Comparison of ENCODE assay signal across 11 cellular contexts in genomic region chr7:106772655-106773108, GRCh38.
DNase-seq lines count a peak whose midpoint lies in the region; ATAC-seq and TF ChIP-seq lines count a peak whose summit lies in the region.
"Had no signal": no experiment of that assay in that cellular context is flagged by ENCODE, and none has a peak within 500 bp of the region (broad histone marks: within the 10 kb centered on the region; RNA-seq: fewer than 3 reads in every experiment).

No MANE protein-coding gene starts in this region.

- no peaks in the 10 kb centered on the region for H3F3A ChIP-seq in smooth muscle cell (ENCODE audit: low read depth)

- H3K27ac Mint-ChIP-seq in activated CD4-positive, alpha-beta memory T cell treated with anti-CD3 and anti-CD28 coated beads for 36 hours = peak overlapping the region; percentile 94
- H3K27ac Mint-ChIP-seq in activated CD4-positive, alpha-beta memory T cell treated with anti-CD3 and anti-CD28 coated beads, Interleukin-2, amount 10 ng/mL, durations not matched to agents 7 days and 5 days = no peak overlapping the region
- H3K27ac Mint-ChIP-seq in activated T-helper 1 cell treated with anti-CD3 and anti-CD28 coated beads, Interleukin-12 subunit alpha, Interleukin-12 subunit beta, Interleukin-2, Interleukin-4 antibody, amounts not matched to agents 30 ng/mL and 10 ng/mL and 1 ng/mL, durations not matched to agents 14 hours and 24 hours and 36 hours = peak overlapping the region; percentile 98

- WGBS in smooth muscle cell (ENCODE audit: low lambda C conversion rate) = 59% methylated on average over 3 of the region's 3 CpGs

- peaks cover 11% of the 10 kb centered on the region for H3K9me3 Mint-ChIP-seq in activated CD4-positive, alpha-beta memory T cell treated with anti-CD3 and anti-CD28 coated beads for 36 hours
- H3K9me3 Mint-ChIP-seq in activated CD4-positive, alpha-beta memory T cell treated with anti-CD3 and anti-CD28 coated beads, Interleukin-2, amount 10 ng/mL, durations not matched to agents 7 days and 5 days = peaks cover 9% of the 10 kb centered on the region
- peaks cover 28% of the 10 kb centered on the region for H3K9me3 Mint-ChIP-seq in activated T-helper 1 cell treated with anti-CD3 and anti-CD28 coated beads, Interleukin-12 subunit alpha, Interleukin-12 subunit beta, Interleukin-2, Interleukin-4 antibody, amounts not matched to agents 30 ng/mL and 10 ng/mL and 1 ng/mL, durations not matched to agents 14 hours and 24 hours and 36 hours

- no peak for ATAC-seq in GM18870 (IDR thresholded peaks at IDR 0.05; ENCODE audit: unreplicated experiment)

- H3K4me3 Mint-ChIP-seq in activated CD4-positive, alpha-beta memory T cell treated with anti-CD3 and anti-CD28 coated beads for 36 hours = peak overlapping the region; percentile 21
- no peak overlapping the region for H3K4me3 Mint-ChIP-seq in activated CD4-positive, alpha-beta memory T cell treated with anti-CD3 and anti-CD28 coated beads, Interleukin-2, amount 10 ng/mL, durations not matched to agents 7 days and 5 days
- peak overlapping the region; percentile 47 for H3K4me3 Mint-ChIP-seq in activated T-helper 1 cell treated with anti-CD3 and anti-CD28 coated beads, Interleukin-12 subunit alpha, Interleukin-12 subunit beta, Interleukin-2, Interleukin-4 antibody, amounts not matched to agents 30 ng/mL and 10 ng/mL and 1 ng/mL, durations not matched to agents 14 hours and 24 hours and 36 hours

- no peaks in the 10 kb centered on the region for H3K27me3 Mint-ChIP-seq in activated CD4-positive, alpha-beta memory T cell treated with anti-CD3 and anti-CD28 coated beads for 36 hours
- no peaks in the 10 kb centered on the region for H3K27me3 Mint-ChIP-seq in activated CD4-positive, alpha-beta memory T cell treated with anti-CD3 and anti-CD28 coated beads, Interleukin-2, amount 10 ng/mL, durations not matched to agents 7 days and 5 days
- H3K27me3 Mint-ChIP-seq in activated T-helper 1 cell treated with anti-CD3 and anti-CD28 coated beads, Interleukin-12 subunit alpha, Interleukin-12 subunit beta, Interleukin-2, Interleukin-4 antibody, amounts not matched to agents 30 ng/mL and 10 ng/mL and 1 ng/mL, durations not matched to agents 14 hours and 24 hours and 36 hours (ENCODE audit: insufficient read depth) = no peaks in the 10 kb centered on the region

- H3K4me2 ChIP-seq in smooth muscle cell = peak overlapping the region; percentile 75

- H3K27ac ChIP-seq in smooth muscle cell (ENCODE audit: low read depth) = peak overlapping the region; percentile 76
- H3K27ac ChIP-seq: tibial nerve had no signal

- H3K36me3 ChIP-seq in smooth muscle cell (ENCODE audit: low read depth) = no peaks in the 10 kb centered on the region
- H3K36me3 ChIP-seq: tibial nerve had no signal

- TF ChIP-seq CTCF in fibroblast of pulmonary artery (IDR thresholded peaks at IDR 0.05; ENCODE audit: low read length, missing control alignments) (no peak), smooth muscle cell (IDR thresholded peaks at IDR 0.05; ENCODE audit: borderline replicate concordance, insufficient read depth, poor library complexity, severe bottlenecking) (no peak)

- POLR2A ChIA-PET in activated CD4-positive, alpha-beta memory T cell treated with anti-CD3 and anti-CD28 coated beads for 36 hours (lab: Charles Lee) = no interaction called here
- POLR2A ChIA-PET in activated CD4-positive, alpha-beta memory T cell treated with anti-CD3 and anti-CD28 coated beads, Interleukin-2, amount 10 ng/mL, durations not matched to agents 7 days and 5 days (lab: Charles Lee) = no interaction called here

- no peak overlapping the region for H3K4me3 ChIP-seq in fibroblast of pulmonary artery (replicated peaks; ENCODE audit: low read depth, low read length)
- no peak overlapping the region for H3K4me3 ChIP-seq in smooth muscle cell
- H3K4me3 ChIP-seq: tibial nerve had no signal

- CTCF ChIA-PET in activated CD4-positive, alpha-beta memory T cell treated with anti-CD3 and anti-CD28 coated beads for 36 hours (lab: Charles Lee) = interaction anchor here (1.6 kb wide), 1 partner anchor 112 kb away, joined by 3 read pairs; the partner anchor contains the start of gene CCDC71L
- CTCF ChIA-PET in activated CD4-positive, alpha-beta memory T cell treated with anti-CD3 and anti-CD28 coated beads, Interleukin-2, amount 10 ng/mL, durations not matched to agents 7 days and 5 days (lab: Charles Lee) = no interaction called here

- no peaks in the 10 kb centered on the region for H3K79me2 ChIP-seq in smooth muscle cell (ENCODE audit: low read depth)

- no peaks in the 10 kb centered on the region for H3K9me3 ChIP-seq in smooth muscle cell (replicated peaks; ENCODE audit: low read depth)
- H3K9me3 ChIP-seq: tibial nerve had no signal

- no peak overlapping the region for H3K9ac ChIP-seq in smooth muscle cell (ENCODE audit: low read depth)

- H4K20me1 ChIP-seq in smooth muscle cell (ENCODE audit: low read depth) = no peaks in the 10 kb centered on the region

- peaks cover 2% of the 10 kb centered on the region for H3K36me3 Mint-ChIP-seq in activated CD4-positive, alpha-beta memory T cell treated with anti-CD3 and anti-CD28 coated beads for 36 hours
- no peaks in the 10 kb centered on the region for H3K36me3 Mint-ChIP-seq in activated CD4-positive, alpha-beta memory T cell treated with anti-CD3 and anti-CD28 coated beads, Interleukin-2, amount 10 ng/mL, durations not matched to agents 7 days and 5 days (ENCODE audit: low read depth)
- peaks cover 15% of the 10 kb centered on the region for H3K36me3 Mint-ChIP-seq in activated T-helper 1 cell treated with anti-CD3 and anti-CD28 coated beads, Interleukin-12 subunit alpha, Interleukin-12 subunit beta, Interleukin-2, Interleukin-4 antibody, amounts not matched to agents 30 ng/mL and 10 ng/mL and 1 ng/mL, durations not matched to agents 14 hours and 24 hours and 36 hours (ENCODE audit: low read depth)

- intact Hi-C loops in activated CD4-positive, alpha-beta memory T cell treated with anti-CD3 and anti-CD28 coated beads for 36 hours (cut with micrococcal nuclease) = loop anchor here (1.0 to 10.0 kb wide), 9 partner anchors 28 to 426 kb away; partner anchors contain the start of gene CCDC71L
- intact Hi-C loops in activated T-helper 1 cell treated with anti-CD3 and anti-CD28 coated beads, Interleukin-12 subunit alpha, Interleukin-12 subunit beta, Interleukin-2, Interleukin-4 antibody, amounts not matched to agents 30 ng/mL and 10 ng/mL and 1 ng/mL, durations not matched to agents 14 hours and 24 hours and 36 hours (cut with micrococcal nuclease) = loop anchor here (1.0 to 10.0 kb wide), 11 partner anchors 36 to 1102 kb away; partner anchors contain the start of gene PIK3CG

- no peak overlapping the region for H2AFZ ChIP-seq in smooth muscle cell (ENCODE audit: low read depth)

- peaks cover 19% of the 10 kb centered on the region for H3K4me1 ChIP-seq in smooth muscle cell (ENCODE audit: low read depth)

- peaks cover 56% of the 10 kb centered on the region for H3K4me1 Mint-ChIP-seq in activated CD4-positive, alpha-beta memory T cell treated with anti-CD3 and anti-CD28 coated beads for 36 hours (ENCODE audit: low read depth)
- peaks cover 31% of the 10 kb centered on the region for H3K4me1 Mint-ChIP-seq in activated CD4-positive, alpha-beta memory T cell treated with anti-CD3 and anti-CD28 coated beads, Interleukin-2, amount 10 ng/mL, durations not matched to agents 7 days and 5 days
- H3K4me1 Mint-ChIP-seq in activated T-helper 1 cell treated with anti-CD3 and anti-CD28 coated beads, Interleukin-12 subunit alpha, Interleukin-12 subunit beta, Interleukin-2, Interleukin-4 antibody, amounts not matched to agents 30 ng/mL and 10 ng/mL and 1 ng/mL, durations not matched to agents 14 hours and 24 hours and 36 hours (ENCODE audit: low read depth) = peaks cover 63% of the 10 kb centered on the region

- H3K27me3 ChIP-seq in smooth muscle cell (ENCODE audit: low read depth) = no peaks in the 10 kb centered on the region
- H3K27me3 ChIP-seq: tibial nerve had no signal

- no peak for DNase-seq in activated CD4-positive, alpha-beta memory T cell treated with anti-CD3 and anti-CD28 coated beads for 36 hours
- DNase-seq in activated CD4-positive, alpha-beta memory T cell treated with anti-CD3 and anti-CD28 coated beads, Interleukin-2, amount 10 ng/mL, durations not matched to agents 7 days and 5 days = no peak
- DNase-seq in activated T-helper 1 cell treated with anti-CD3 and anti-CD28 coated beads, Interleukin-12 subunit alpha, Interleukin-12 subunit beta, Interleukin-2, Interleukin-4 antibody, amounts not matched to agents 30 ng/mL and 10 ng/mL and 1 ng/mL, durations not matched to agents 14 hours and 24 hours and 36 hours (ENCODE audit: low spot score) = no peak
- DNase-seq in fibroblast of pulmonary artery (ENCODE audit: low read depth) (peak; percentile 52), smooth muscle cell (lab: John Stamatoyannopoulos, UW; ENCODE audit: unreplicated experiment) (no peak), NCI-H524 treated with DMSO at 0.1 percent for 48 hours (lab: John Stamatoyannopoulos, UW) (no peak), globus pallidus (ENCODE audit: low spot score) (no peak)
- DNase-seq: AML-193, NCI-H82 had no signal
